ENCODE assay signal across 8 cellular contexts in genomic region chrX:135522132-135522530, GRCh38. TPM values are rescaled to one million over a fixed set of nuclear protein-coding genes. Genes with fewer than 3 reads are reported as not detected.
DNase-seq lines count a peak whose midpoint lies in the region; ATAC-seq and TF ChIP-seq lines count a peak whose summit lies in the region.

No MANE protein-coding gene starts in this region.

- H3K9me3 Mint-ChIP-seq in CD4-positive, CD25-positive, alpha-beta regulatory T cell = no peaks in the 10 kb centered on the region
- no peaks in the 10 kb centered on the region for H3K9me3 Mint-ChIP-seq in neural crest cell

- H3K4me1 Mint-ChIP-seq in CD4-positive, CD25-positive, alpha-beta regulatory T cell = peaks cover 6 to 51% (median 33%) of the 10 kb centered on the region in 4 donors
- peaks cover 25% of the 10 kb centered on the region for H3K4me1 Mint-ChIP-seq in neural crest cell

- H3K36me3 Mint-ChIP-seq in CD4-positive, CD25-positive, alpha-beta regulatory T cell = no peaks in the 10 kb centered on the region
- H3K36me3 Mint-ChIP-seq in neural crest cell (ENCODE audit: low read depth) = peaks cover 8% of the 10 kb centered on the region

- peak overlapping the region; percentile 90 to 96 (median 92) for H3K4me3 Mint-ChIP-seq in CD4-positive, CD25-positive, alpha-beta regulatory T cell
- peak overlapping the region; percentile 93 for H3K4me3 Mint-ChIP-seq in neural crest cell

- H3K27me3 ChIP-seq in CD4-positive, CD25-positive, alpha-beta regulatory T cell (ENCODE audit: control insufficient read depth, insufficient read depth, low read length) = no peaks in the 10 kb centered on the region
- no peaks in the 10 kb centered on the region for H3K27me3 ChIP-seq in duodenal mucosa (ENCODE audit: control insufficient read depth in 1 of 2, insufficient read depth in 2 of 2, low read length in 2 of 2)

- peak overlapping the region; percentile 81 for H3K27ac ChIP-seq in CD4-positive, CD25-positive, alpha-beta regulatory T cell (ENCODE audit: insufficient read depth, low read length, poor library complexity, severe bottlenecking)
- peak overlapping the region; percentile 22 for H3K27ac ChIP-seq in duodenal mucosa (ENCODE audit: low read depth, low read length)

- H3K27me3 Mint-ChIP-seq in CD4-positive, CD25-positive, alpha-beta regulatory T cell = no peaks in the 10 kb centered on the region
- H3K27me3 Mint-ChIP-seq in neural crest cell (ENCODE audit: low read depth) = no peaks in the 10 kb centered on the region

- peak; percentile 20 for TF ChIP-seq POLR2A in NB4 (IDR thresholded peaks at IDR 0.05; ENCODE audit: extremely low read depth, insufficient read length)

- H3K27ac Mint-ChIP-seq in CD4-positive, CD25-positive, alpha-beta regulatory T cell = peak overlapping the region; percentile 92 to 96 (median 94)
- H3K27ac Mint-ChIP-seq in neural crest cell (ENCODE audit: unreplicated experiment) = peak overlapping the region; percentile 91

- peaks cover 25% of the 10 kb centered on the region for H3K4me1 ChIP-seq in CD4-positive, CD25-positive, alpha-beta regulatory T cell (ENCODE audit: control insufficient read depth, insufficient read depth, low read length, poor library complexity, severe bottlenecking)
- no peaks in the 10 kb centered on the region for H3K4me1 ChIP-seq in duodenal mucosa (ENCODE audit: control insufficient read depth in 1 of 2, insufficient read depth in 2 of 2, low read length in 2 of 2)

- no peak for DNase-seq in CD4-positive, CD25-positive, alpha-beta regulatory T cell
- DNase-seq in NB4 (ENCODE audit: low read depth) (no peak), neural crest cell (ENCODE audit: low read depth, low spot score) (no peak), DMS153 treated with DMSO at 0.1 percent for 48 hours (lab: John Stamatoyannopoulos, UW; ENCODE audit: unreplicated experiment) (no peak), RPMI8226 (no peak), foreskin melanocyte (no peak)

- H3K36me3 ChIP-seq in CD4-positive, CD25-positive, alpha-beta regulatory T cell (ENCODE audit: control insufficient read depth, insufficient read depth, low read length) = no peaks in the 10 kb centered on the region
- no peaks in the 10 kb centered on the region for H3K36me3 ChIP-seq in duodenal mucosa (ENCODE audit: control insufficient read depth in 1 of 2, insufficient read depth in 2 of 2, low read length in 2 of 2)

- ATAC-seq in CD4-positive, CD25-positive, alpha-beta regulatory T cell (ENCODE audit: low read depth in 2 of 2) = no peak
- ATAC-seq in GM19463 (IDR thresholded peaks at IDR 0.05; ENCODE audit: unreplicated experiment) = no peak

- peak overlapping the region; percentile 82 for H3K4me3 ChIP-seq in CD4-positive, CD25-positive, alpha-beta regulatory T cell (ENCODE audit: low read depth, low read length)
- H3K4me3 ChIP-seq in NB4 (ENCODE audit: low read depth, low read length) (peak overlapping the region; percentile 77), duodenal mucosa (ENCODE audit: low read depth in 1 of 2, low read length in 2 of 2) (peak overlapping the region; percentile 72 to 77)

- peak overlapping the region; percentile 6 to 54 for H3K9ac ChIP-seq in duodenal mucosa (ENCODE audit: low read depth in 1 of 2, low read length in 2 of 2)

- H3K9me3 ChIP-seq in CD4-positive, CD25-positive, alpha-beta regulatory T cell (ENCODE audit: control insufficient read depth in 2 of 2, low read length in 2 of 2) = no peaks in the 10 kb centered on the region
- H3K9me3 ChIP-seq in duodenal mucosa (ENCODE audit: control insufficient read depth in 1 of 2, low read length in 2 of 2) = no peaks in the 10 kb centered on the region

- no peak for TF ChIP-seq CTCF in NB4 (IDR thresholded peaks at IDR 0.05; ENCODE audit: low read depth, low read length)
- TF ChIP-seq CTCF in neural crest cell (conservative IDR thresholded peaks at IDR 0.05) = no peak

RNA-seq across cellular contexts. Expression of gene INTS6L, which starts 1.7 kb away (rescaled TPM):
- 28.4 TPM for total RNA-seq in CD4-positive, CD25-positive, alpha-beta regulatory T cell
- 1 to 10 TPM; 5.7 to 7.2 (median 6.0) TPM for polyA plus RNA-seq in CD4-positive, CD25-positive, alpha-beta regulatory T cell
- total RNA-seq in neural crest cell = 18.8 and 19.0 TPM in 2 replicates
